Comparison of ENCODE assay signal across 17 cellular contexts in genomic region chr1:101587749-101588148, GRCh38.
DNase-seq lines count a peak whose midpoint lies in the region; ATAC-seq and TF ChIP-seq lines count a peak whose summit lies in the region.
"Had no signal": no experiment of that assay in that cellular context is flagged by ENCODE, and none has a peak within 500 bp of the region (broad histone marks: within the 10 kb centered on the region; RNA-seq: fewer than 3 reads in every experiment).

No MANE protein-coding gene starts in this region.

- H3K36me3 ChIP-seq in thyroid gland: no peaks in the 10 kb centered on the region
- H3K36me3 ChIP-seq in CD8-positive, alpha-beta T cell (ENCODE audit: insufficient read depth, low read length): no peaks in the 10 kb centered on the region
- H3K36me3 ChIP-seq: gastrocnemius medialis, suprapubic skin had no signal

- H3K27ac Mint-ChIP-seq in CD8-positive, alpha-beta T cell: no peak overlapping the region
- H3K27ac Mint-ChIP-seq: activated T-cell treated with anti-CD3 and anti-CD28 coated beads, Interleukin-2, amount 50 U/mL, for 72 hours; CD8-positive, alpha-beta memory T cell had no signal

- H3K9me3 Mint-ChIP-seq in CD8-positive, alpha-beta T cell: no peaks in the 10 kb centered on the region
- H3K9me3 Mint-ChIP-seq: activated T-cell treated with anti-CD3 and anti-CD28 coated beads, Interleukin-2, amount 50 U/mL, for 72 hours; CD8-positive, alpha-beta memory T cell; neural crest cell had no signal

- no peak overlapping the region for H3K4me3 Mint-ChIP-seq in CD8-positive, alpha-beta T cell
- H3K4me3 Mint-ChIP-seq: activated T-cell treated with anti-CD3 and anti-CD28 coated beads, Interleukin-2, amount 50 U/mL, for 72 hours; CD8-positive, alpha-beta memory T cell; neural crest cell had no signal

- DNase-seq in NCI-H748 (lab: John Stamatoyannopoulos, UW; ENCODE audit: unreplicated experiment): peak; percentile 14
- DNase-seq in NCI-H748 treated with DMSO at 0.1 percent for 48 hours (lab: John Stamatoyannopoulos, UW): no peak
- peak; percentile 22 for DNase-seq in dermis blood vessel endothelial cell
- peak; percentile 55 for DNase-seq in left lobe of liver (ENCODE audit: low spot score)
- peak; percentile 59 to 69 for DNase-seq in thyroid gland
- DNase-seq in CD8-positive, alpha-beta T cell: no peak
- DNase-seq in foreskin fibroblast: no peak
- DNase-seq in GDM1 (lab: John Stamatoyannopoulos, UW): no peak
- DNase-seq: activated T-cell treated with anti-CD3 and anti-CD28 coated beads, Interleukin-2, amount 50 U/mL, for 72 hours; CD8-positive, alpha-beta memory T cell; NCI-H1105 treated with DMSO at 0.1 percent for 48 hours; PC-3; T-helper 1 cell had no signal

- peaks cover 11 to 14% of the 10 kb centered on the region in 2 donors for H3K4me1 ChIP-seq in thyroid gland
- no peaks in the 10 kb centered on the region for H3K4me1 ChIP-seq in CD8-positive, alpha-beta T cell (ENCODE audit: insufficient read depth, low read length)
- H3K4me1 ChIP-seq: gastrocnemius medialis, suprapubic skin had no signal

- no peaks in the 10 kb centered on the region for H3K4me1 Mint-ChIP-seq in CD8-positive, alpha-beta T cell (ENCODE audit: low read depth)
- H3K4me1 Mint-ChIP-seq: CD8-positive, alpha-beta memory T cell; neural crest cell had no signal

- ATAC-seq in left lobe of liver: peak; percentile 46
- no peak for ATAC-seq in CD8-positive, alpha-beta T cell
- ATAC-seq: activated T-cell treated with anti-CD3 and anti-CD28 coated beads, Interleukin-2, amount 50 U/mL, for 72 hours; PC-3 had no signal

- H3K36me3 Mint-ChIP-seq in CD8-positive, alpha-beta T cell: no peaks in the 10 kb centered on the region
- H3K36me3 Mint-ChIP-seq: CD8-positive, alpha-beta memory T cell had no signal

- intact Hi-C loops in thyroid gland (cut with DNase I): no loop called here
- intact Hi-C loops in CD8-positive, alpha-beta T cell (cut with DNase I, micrococcal nuclease): no loop called here

- TF ChIP-seq CTCF in thyroid gland (IDR thresholded peaks at IDR 0.05) (no peak), foreskin fibroblast (IDR thresholded peaks at IDR 0.05; ENCODE audit: low read depth, low read length) (no peak)
- no peak for TF ChIP-seq CTCF in CD8-positive, alpha-beta T cell (IDR thresholded peaks at IDR 0.05)

- H3K4me3 ChIP-seq in thyroid gland (replicated peaks in 1 of 3) (no peak overlapping the region), foreskin fibroblast (ENCODE audit: low read depth in 1 of 2, low read length in 2 of 2) (no peak overlapping the region)
- H3K4me3 ChIP-seq in CD8-positive, alpha-beta T cell (ENCODE audit: low read depth, low read length): no peak overlapping the region
- H3K4me3 ChIP-seq: gastrocnemius medialis, suprapubic skin had no signal

- POLR2A ChIA-PET in CD8-positive, alpha-beta T cell (lab: Charles Lee): no interaction called here

- H3K27me3 ChIP-seq in thyroid gland: no peaks in the 10 kb centered on the region
- no peaks in the 10 kb centered on the region for H3K27me3 ChIP-seq in CD8-positive, alpha-beta T cell (ENCODE audit: insufficient read depth, low read length)
- H3K27me3 ChIP-seq: gastrocnemius medialis, suprapubic skin had no signal

- no peaks in the 10 kb centered on the region for H3K9me3 ChIP-seq in thyroid gland
- no peaks in the 10 kb centered on the region for H3K9me3 ChIP-seq in CD8-positive, alpha-beta T cell (ENCODE audit: low read length)
- H3K9me3 ChIP-seq: gastrocnemius medialis, suprapubic skin had no signal

- no peak for TF ChIP-seq POLR2A in thyroid gland (IDR thresholded peaks at IDR 0.05)

- peak overlapping the region in 1 of 3 donors; percentile 21 for H3K27ac ChIP-seq in thyroid gland
- H3K27ac ChIP-seq in CD8-positive, alpha-beta T cell (ENCODE audit: low read depth, low read length): no peak overlapping the region
- H3K27ac ChIP-seq: 22Rv1, gastrocnemius medialis, suprapubic skin had no signal

- CTCF ChIA-PET in CD8-positive, alpha-beta T cell (lab: Charles Lee): no interaction called here

- peaks cover 12% of the 10 kb centered on the region for H3K27me3 Mint-ChIP-seq in CD8-positive, alpha-beta T cell (ENCODE audit: low read depth)

- 39 to 40% methylated on average over 5 of the region's 5 CpGs for WGBS in thyroid gland, 2 donors

Comparison
In these comparisons a context has a peak if more than half of its experiments do, and no peak if none do; other contexts are left out.
1. DNase-seq: peak in NCI-H748 (single experiment), dermis blood vessel endothelial cell (single experiment), left lobe of liver (single experiment) and thyroid gland (2 of 2); none in NCI-H748 treated with DMSO at 0.1 percent for 48 hours (single experiment), CD8-positive, alpha-beta T cell (0 of 7), foreskin fibroblast (0 of 2) and GDM1 (single experiment).